Comparison of ENCODE assay signal across 15 cellular contexts in genomic region chr11:87743002-87743401, GRCh38.
DNase-seq lines count a peak whose midpoint lies in the region; ATAC-seq and TF ChIP-seq lines count a peak whose summit lies in the region.
"Had no signal": no experiment of that assay in that cellular context is flagged by ENCODE, and none has a peak within 500 bp of the region (broad histone marks: within the 10 kb centered on the region; RNA-seq: fewer than 3 reads in every experiment).

No MANE protein-coding gene starts in this region.

- DNase-seq in A673 (ENCODE audit: low spot score) (peak; percentile 60), GM06990 (ENCODE audit: extremely low read depth, insufficient read length) (no peak), NCI-H69 (lab: John Stamatoyannopoulos, UW) (peak; percentile 65), foreskin keratinocyte (no peak), GM13976 (ENCODE audit: low spot score) (no peak)
- DNase-seq in stimulated activated CD4-positive, alpha-beta T cell treated with anti-CD3 and anti-CD28 coated beads, Interleukin-12 subunit alpha, Interleukin-12 subunit beta, amount 100 ng/mL, for 4 hours = no peak
- DNase-seq: activated CD4-positive, alpha-beta T cell treated with anti-CD3 and anti-CD28 coated beads for 36 hours; activated T-cell treated with anti-CD3 and anti-CD28 coated beads, Interleukin-2, amount 50 U/mL, for 4 hours; dermis blood vessel endothelial cell; foreskin fibroblast; naive thymus-derived CD8-positive, alpha-beta T cell; NCI-H446 treated with DMSO at 0.1 percent for 48 hours had no signal

- CTCF ChIA-PET in A673 (lab: Charles Lee) = no interaction called here

- peaks cover 23% of the 10 kb centered on the region for H3K27me3 ChIP-seq in A673 (replicated peaks; ENCODE audit: insufficient read depth, low read depth, low read length, poor library complexity)
- no peaks in the 10 kb centered on the region; the same call in 1 of the 2 replicates for H3K27me3 ChIP-seq in GM06990 (replicated peaks; ENCODE audit: control insufficient read depth, insufficient read depth, low read length)
- H3K27me3 ChIP-seq in foreskin keratinocyte = no peaks in the 10 kb centered on the region
- H3K27me3 ChIP-seq: BLaER1 treated with 17β-estradiol and CSF1 and Interleukin-3, amounts not matched to agents 10 nM and 100 nM had no signal

- peak; percentile 76 for TF ChIP-seq CTCF in A673 (conservative IDR thresholded peaks at IDR 0.05; ENCODE audit: low read depth, low read length)
- peak; percentile 22 for TF ChIP-seq CTCF in GM06990 (IDR thresholded peaks at IDR 0.05; ENCODE audit: insufficient read depth, low read length, poor library complexity, severe bottlenecking)
- TF ChIP-seq CTCF in foreskin keratinocyte (conservative IDR thresholded peaks at IDR 0.05) = peak; percentile 30
- no peak for TF ChIP-seq CTCF in GM13976 (IDR thresholded peaks at IDR 0.05; ENCODE audit: borderline replicate concordance, control extremely low read depth, extremely low read depth, insufficient read depth, missing control alignments)

- BruUV-seq in A673 (replicated peaks; lab: Mats Ljungman, UMichigan) = no TSS peak

- H3K27ac ChIP-seq in A673 (ENCODE audit: low read depth, low read length, poor library complexity, severe bottlenecking) (no peak overlapping the region), foreskin keratinocyte (no peak overlapping the region)
- H3K27ac ChIP-seq: BLaER1 treated with 17β-estradiol and CSF1 and Interleukin-3, amounts not matched to agents 10 nM and 100 nM had no signal

- ATAC-seq in foreskin keratinocyte (no peak), HG02759 (IDR thresholded peaks at IDR 0.05; ENCODE audit: unreplicated experiment) (no peak), GM18909 (IDR thresholded peaks at IDR 0.05; ENCODE audit: poor library complexity, unreplicated experiment) (no peak)
- ATAC-seq: activated CD4-positive, alpha-beta T cell treated with anti-CD3 and anti-CD28 coated beads for 36 hours; activated T-cell treated with anti-CD3 and anti-CD28 coated beads, Interleukin-2, amount 50 U/mL, for 4 hours; naive thymus-derived CD8-positive, alpha-beta T cell had no signal

- intact Hi-C loops in A673 (cut with micrococcal nuclease; ENCODE audit: unreplicated experiment) = no loop called here

- in situ Hi-C loops in GM13976 (cut with MboI; ENCODE audit: low sequenced_read_pairs, unreplicated experiment) = no loop called here

- H3K36me3 ChIP-seq in A673 (ENCODE audit: insufficient read depth, low read length, poor library complexity, severe bottlenecking) (no peaks in the 10 kb centered on the region), GM06990 (ENCODE audit: control insufficient read depth, insufficient read depth, low read length) (no peaks in the 10 kb centered on the region)
- H3K36me3 ChIP-seq: BLaER1 treated with 17β-estradiol and CSF1 and Interleukin-3, amounts not matched to agents 10 nM and 100 nM had no signal

- H3K4me3 ChIP-seq in A673 (ENCODE audit: low read depth, low read length, poor library complexity, severe bottlenecking) (no peak overlapping the region), GM06990 (replicated peaks; ENCODE audit: low read depth, low read length) (no peak overlapping the region)
- H3K4me3 ChIP-seq: BLaER1 treated with 17β-estradiol and CSF1 and Interleukin-3, amounts not matched to agents 10 nM and 100 nM had no signal

- H3K4me1 ChIP-seq in A673 (ENCODE audit: insufficient read depth, low read length, poor library complexity, severe bottlenecking) (peaks cover 5% of the 10 kb centered on the region), foreskin keratinocyte (no peaks in the 10 kb centered on the region)

- no peaks in the 10 kb centered on the region for H3K9me3 ChIP-seq in A673 (ENCODE audit: low read depth, low read length, poor library complexity, severe bottlenecking)
- H3K9me3 ChIP-seq: BLaER1 treated with 17β-estradiol and CSF1 and Interleukin-3, amounts not matched to agents 10 nM and 100 nM had no signal

- POLR2A ChIA-PET in A673 (lab: Charles Lee; ENCODE audit: low non-redundant PET) = no interaction called here

Comparison
In these comparisons a context has a peak if more than half of its experiments do, and no peak if none do; other contexts are left out.
1. DNase-seq: peak in A673 (single experiment) and NCI-H69 (single experiment); none in GM06990 (single experiment), foreskin keratinocyte (0 of 2), GM13976 (single experiment) and stimulated activated CD4-positive, alpha-beta T cell treated with anti-CD3 and anti-CD28 coated beads, Interleukin-12 subunit alpha, Interleukin-12 subunit beta, amount 100 ng/mL, for 4 hours (single experiment).